Comparison of ENCODE assay signal across 10 cellular contexts in genomic region chr10:1036341-1036791, GRCh38. TPM values are rescaled to one million over a fixed set of nuclear protein-coding genes. Genes with fewer than 3 reads are reported as not detected.
A peak's percentile ranks its signal among the peaks of the same experiment; 100 is the strongest.
DNase-seq lines count a peak whose midpoint lies in the region; ATAC-seq and TF ChIP-seq lines count a peak whose summit lies in the region.
"Had no signal": no experiment of that assay in that cellular context is flagged by ENCODE, and none has a peak within 500 bp of the region (broad histone marks: within the 10 kb centered on the region; RNA-seq: fewer than 3 reads in every experiment).

No MANE protein-coding gene starts in this region.

- no peaks in the 10 kb centered on the region for H3K27me3 Mint-ChIP-seq in neural progenitor cell (ENCODE audit: insufficient read depth, low read depth)
- H3K27me3 Mint-ChIP-seq: activated naive CD8-positive, alpha-beta T cell had no signal

- POLR2A ChIA-PET in Panc1 (lab: Charles Lee): no interaction called here

- H3K36me3 ChIP-seq in Panc1 (ENCODE audit: control insufficient read depth, insufficient read depth, low read length) (peaks cover 12% of the 10 kb centered on the region; the same call in 1 of the 2 replicates), neural progenitor cell (peaks cover 20% of the 10 kb centered on the region)

- intact Hi-C loops in Panc1 (cut with micrococcal nuclease; ENCODE audit: unreplicated experiment): no loop called here

- H3K4me1 ChIP-seq in Panc1 (ENCODE audit: control insufficient read depth, insufficient read depth, low read length) (no peaks in the 10 kb centered on the region), neural progenitor cell (no peaks in the 10 kb centered on the region)

- no peaks in the 10 kb centered on the region for H3K9me3 Mint-ChIP-seq in neural progenitor cell

- H3K9ac ChIP-seq in neural progenitor cell: no peak overlapping the region

- H3K4me3 ChIP-seq in Panc1 (ENCODE audit: low read depth in 2 of 2, low read length in 2 of 2) (no peak overlapping the region), neural progenitor cell (no peak overlapping the region)

- in situ Hi-C loops in Panc1 (cut with HindIII; ENCODE audit: low pct_unique_long_range_greater_than_20kb, low sequenced_read_pairs): no loop called here

- TF ChIP-seq CTCF in Panc1 (IDR thresholded peaks at IDR 0.05) (no peak), neural progenitor cell (IDR thresholded peaks at IDR 0.05) (no peak)

- H3K27ac ChIP-seq in Panc1 (ENCODE audit: low read length) (no peak overlapping the region), neural progenitor cell (no peak overlapping the region)

- H3K79me2 ChIP-seq in neural progenitor cell (ENCODE audit: low read depth): no peaks in the 10 kb centered on the region

- CTCF ChIA-PET in Panc1 (lab: Charles Lee): no interaction called here

- H3K4me1 Mint-ChIP-seq in neural progenitor cell: no peaks in the 10 kb centered on the region

- no peak overlapping the region for H3K4me2 ChIP-seq in neural progenitor cell

- ATAC-seq in GM21447 (IDR thresholded peaks at IDR 0.05; ENCODE audit: unreplicated experiment) (peak; percentile 84), Panc1 (peak; percentile 51; the same call in 1 of the 2 replicates)

- no peak overlapping the region for H2AFZ ChIP-seq in neural progenitor cell (replicated peaks)

- no TSS peak for BruUV-seq in Panc1 (replicated peaks; lab: Mats Ljungman, UMichigan)

- H3K36me3 Mint-ChIP-seq in neural progenitor cell: peaks cover 16% of the 10 kb centered on the region

- no peak overlapping the region for H3K27ac Mint-ChIP-seq in neural progenitor cell

- peak; percentile 33 for DNase-seq in Daoy (ENCODE audit: low read depth)
- no peak for DNase-seq in Panc1 (ENCODE audit: low read depth, low spot score)
- peak; percentile 79 for DNase-seq in glomerular visceral epithelial cell (ENCODE audit: extremely low spot score)
- no peak for DNase-seq in NCI-H2081 (lab: John Stamatoyannopoulos, UW)
- no peak for DNase-seq in activated gamma-delta T cell (lab: John Stamatoyannopoulos, UW)
- DNase-seq in neural progenitor cell (ENCODE audit: low spot score): no peak
- DNase-seq in effector CD4-positive, alpha-beta T cell: no peak

- H3F3A ChIP-seq in neural progenitor cell (ENCODE audit: low read depth): peaks cover 31% of the 10 kb centered on the region

- H3K4me3 Mint-ChIP-seq in neural progenitor cell: no peak overlapping the region
- H3K4me3 Mint-ChIP-seq: activated naive CD8-positive, alpha-beta T cell had no signal

- no peaks in the 10 kb centered on the region for H3K27me3 ChIP-seq in Panc1 (ENCODE audit: control insufficient read depth, insufficient read depth, low read length)
- H3K27me3 ChIP-seq in neural progenitor cell: no peaks in the 10 kb centered on the region

- peaks cover 21% of the 10 kb centered on the region for H4K20me1 ChIP-seq in neural progenitor cell (ENCODE audit: low read depth)

- no peaks in the 10 kb centered on the region for H3K9me3 ChIP-seq in Panc1 (ENCODE audit: control insufficient read depth, insufficient read depth, low read depth, low read length)
- no peaks in the 10 kb centered on the region for H3K9me3 ChIP-seq in neural progenitor cell (ENCODE audit: low read depth)

RNA-seq across cellular contexts. Expression of gene IDI2, which starts 10.7 kb away (rescaled TPM):
- total RNA-seq in Daoy (2014; rRNA removed; shearing (Covaris generic)): not detected in 2 replicates
- total RNA-seq in Panc1 (2021; ENCODE audit: unreplicated experiment) (not detected), neural progenitor cell (ENCODE audit: low replicate concordance) (not detected in 2 replicates)
- not detected for polyA plus RNA-seq in Panc1 (2012; ENCODE audit: insufficient read length)
- total RNA-seq: neural crest cell had no signal

RNA-seq across cellular contexts. Expression of gene IDI1, which starts 12.6 kb away (rescaled TPM):
- 48.6 and 50.8 TPM in 2 replicates for total RNA-seq in Daoy (2014; rRNA removed; shearing (Covaris generic))
- total RNA-seq in Panc1 (2021; ENCODE audit: unreplicated experiment) (47.9 TPM), neural progenitor cell (ENCODE audit: low replicate concordance) (117 and 168 TPM in 2 replicates)
- polyA plus RNA-seq in Panc1 (2012; ENCODE audit: insufficient read length): 22.5 TPM

RNA-seq across cellular contexts. Expression of gene WDR37, which starts 19.8 kb away (rescaled TPM):
- total RNA-seq in Daoy (2014; rRNA removed; shearing (Covaris generic)): 6.9 and 7.0 TPM in 2 replicates
- total RNA-seq in Panc1 (2021; ENCODE audit: unreplicated experiment): 9.6 TPM
- polyA plus RNA-seq in Panc1 (2012; ENCODE audit: insufficient read length): 5.0 TPM
- total RNA-seq in neural progenitor cell (ENCODE audit: low replicate concordance): 11.6 and 14.7 TPM in 2 replicates

RNA-seq across cellular contexts. Expression of gene GTPBP4, which starts 48.1 kb away (rescaled TPM):
- 80.8 and 88.5 TPM in 2 replicates for total RNA-seq in Daoy (2014; rRNA removed; shearing (Covaris generic))
- total RNA-seq in Panc1 (2021; ENCODE audit: unreplicated experiment) (79.5 TPM), neural progenitor cell (ENCODE audit: low replicate concordance) (32.4 and 53.4 TPM in 2 replicates)
- 66.5 TPM for polyA plus RNA-seq in Panc1 (2012; ENCODE audit: insufficient read length)

Comparison
In these comparisons a context has a peak if more than half of its experiments do, and no peak if none do; other contexts are left out.
1. DNase-seq: peak in Daoy (single experiment) and glomerular visceral epithelial cell (single experiment); none in Panc1 (single experiment), NCI-H2081 (0 of 2), activated gamma-delta T cell (single experiment), neural progenitor cell (single experiment) and effector CD4-positive, alpha-beta T cell (single experiment).